8 cellular contexts compared by ENCODE assay signal in the genomic region with DNA sequence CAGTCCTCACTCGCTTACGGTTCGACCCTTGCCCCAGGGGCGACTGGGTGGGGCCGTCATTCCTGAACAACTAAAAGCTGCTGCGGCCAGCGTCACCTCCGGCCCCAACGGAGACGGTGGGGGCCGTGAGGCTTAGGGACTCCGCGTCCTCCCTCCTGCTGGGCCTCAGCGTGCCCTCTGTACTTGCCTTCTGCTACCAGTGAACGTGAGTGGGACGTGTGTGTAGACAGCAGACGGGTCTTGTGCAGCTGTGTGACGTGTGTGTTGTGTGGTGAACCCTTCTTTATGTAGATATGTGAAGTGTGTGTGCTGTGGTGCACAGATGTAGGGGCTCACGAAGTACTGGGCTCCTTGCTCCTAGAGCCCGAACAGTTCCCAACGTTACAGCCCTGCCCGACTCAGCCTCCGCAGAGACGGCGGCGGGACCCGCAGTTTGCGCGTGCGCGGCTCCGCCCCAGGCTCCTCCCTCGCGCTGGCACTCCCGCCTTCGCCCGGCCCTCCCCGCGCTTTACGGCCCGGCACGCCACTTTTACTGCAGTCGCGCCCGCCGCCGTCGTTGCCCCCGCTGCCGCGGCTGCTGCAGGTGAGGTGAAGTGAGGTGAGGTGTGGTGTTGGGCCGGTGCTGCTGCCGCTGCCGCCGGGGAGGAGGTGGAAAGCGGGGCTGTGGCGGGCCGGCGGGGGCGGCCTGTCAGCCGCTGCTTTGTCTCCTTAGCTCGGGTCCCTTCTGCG. TPM values are rescaled to one million over a fixed set of nuclear protein-coding genes. Genes with fewer than 3 reads are reported as not detected.
DNase-seq lines count a peak whose midpoint lies in the region; ATAC-seq lines count a peak whose summit lies in the region.

A gene (plus strand): TSS at position 535 of the 729 bp plus-strand sequence. CDS start 235 bp downstream, outside the sequence.

- H3K4me3 ChIP-seq in NT2/D1 (ENCODE audit: insufficient read length, low read depth) = peak within 1 kb of the TSS; percentile 100
- H3K4me3 ChIP-seq in endocrine pancreas (ENCODE audit: control insufficient read depth, insufficient read depth, low read length) = peak within 1 kb of the TSS; percentile 65
- H3K4me3 ChIP-seq in mesendoderm (ENCODE audit: low read length) = peak within 1 kb of the TSS; percentile 73

- H4K8ac ChIP-seq in mesendoderm (ENCODE audit: low read depth, low read length) = no peak within 1 kb of the TSS

- H3K36me3 ChIP-seq in NT2/D1 (ENCODE audit: insufficient read depth, insufficient read length, low read length) (peaks cover 16% of the 10 kb centered on the region), endocrine pancreas (ENCODE audit: control insufficient read depth, insufficient read depth, low read length) (no peaks in the 10 kb centered on the region), mesendoderm (ENCODE audit: control insufficient read depth, insufficient read depth, low read length) (no peaks in the 10 kb centered on the region)

- H3K9me3 ChIP-seq in NT2/D1 (ENCODE audit: insufficient read depth, low read length) = no peaks in the 10 kb centered on the region
- no peaks in the 10 kb centered on the region for H3K9me3 ChIP-seq in endocrine pancreas (ENCODE audit: control insufficient read depth, low read length)

- peaks cover 6% of the 10 kb centered on the region for H3K4me1 ChIP-seq in NT2/D1 (ENCODE audit: insufficient read depth, insufficient read length)
- no peaks in the 10 kb centered on the region for H3K4me1 ChIP-seq in endocrine pancreas (ENCODE audit: control insufficient read depth, insufficient read depth, low read length)
- no peaks in the 10 kb centered on the region for H3K4me1 ChIP-seq in mesendoderm (ENCODE audit: control insufficient read depth, low read depth, low read length)

- H3K79me2 ChIP-seq in mesendoderm (ENCODE audit: control insufficient read depth, insufficient read depth, low read length) = peaks cover 24% of the 10 kb centered on the region

- WGBS in mesendoderm (ENCODE audit: extremely low coverage, insufficient coverage, low lambda C conversion rate) = no CpG with 5 or more reads among the region's 63 CpGs

- H2BK5ac ChIP-seq in mesendoderm (ENCODE audit: low read length) = peak within 1 kb of the TSS; percentile 98

- H2BK15ac ChIP-seq in mesendoderm (replicated peaks; ENCODE audit: low read depth) = no peak within 1 kb of the TSS

- H3K9ac ChIP-seq in NT2/D1 (ENCODE audit: insufficient read length, low read depth) (peak within 1 kb of the TSS; percentile 99), endocrine pancreas (ENCODE audit: control insufficient read depth, insufficient read depth, low read length) (peak within 1 kb of the TSS; percentile 90), mesendoderm (ENCODE audit: low read length) (peak within 1 kb of the TSS; percentile 100)

- no peak within 1 kb of the TSS for H3K23ac ChIP-seq in mesendoderm (ENCODE audit: low read length)

- H3K4ac ChIP-seq in mesendoderm (ENCODE audit: low read depth, low read length) = no peak within 1 kb of the TSS

- H4K5ac ChIP-seq in mesendoderm (ENCODE audit: low read length) = no peak within 1 kb of the TSS

- ATAC-seq in GM21367 (IDR thresholded peaks at IDR 0.05; ENCODE audit: unreplicated experiment) = peak; percentile 66

- H3K27me3 ChIP-seq in NT2/D1 (ENCODE audit: insufficient read depth, insufficient read length) = no peaks in the 10 kb centered on the region
- no peaks in the 10 kb centered on the region for H3K27me3 ChIP-seq in endocrine pancreas (ENCODE audit: control insufficient read depth, insufficient read depth, low read length)
- no peaks in the 10 kb centered on the region for H3K27me3 ChIP-seq in mesendoderm (ENCODE audit: insufficient read depth, low read length, poor library complexity)

- H3K27ac ChIP-seq in mesendoderm (ENCODE audit: low read depth, low read length) = peak within 1 kb of the TSS; percentile 8

- H3K4me2 ChIP-seq in mesendoderm (ENCODE audit: low read length) = peak within 1 kb of the TSS; percentile 100

- DNase-seq in COR-L47 (lab: John Stamatoyannopoulos, UW) (peak; percentile 88), HUDEP-2 (lab: John Stamatoyannopoulos, UW; ENCODE audit: unreplicated experiment in 76 of 76) (peak in 74 of 76 experiments; percentile 29 to 94 (median 82)), NT2/D1 (ENCODE audit: low read depth, low spot score) (peak; percentile 94), mesendoderm (peak; percentile 95)
- peak; percentile 61 for DNase-seq in activated CD8-positive, alpha-beta memory T cell treated with anti-CD3 and anti-CD28 coated beads, Interleukin-2, amount 50 U/mL, for 1 hour (ENCODE audit: extremely low read depth)
- peak; percentile 95 for DNase-seq in stimulated activated CD8-positive, alpha-beta memory T cell treated with anti-CD3 and anti-CD28 coated beads, Interleukin-12 subunit alpha, Interleukin-12 subunit beta, amount 100 ng/mL, for 4 hours (ENCODE audit: low read depth)

- H3K18ac ChIP-seq in mesendoderm (ENCODE audit: low read length) = no peak within 1 kb of the TSS

- peak within 1 kb of the TSS; percentile 100 for H3K56ac ChIP-seq in mesendoderm (ENCODE audit: low read length)

- H2BK120ac ChIP-seq in mesendoderm (ENCODE audit: low read depth, low read length) = no peak within 1 kb of the TSS

- H3K79me1 ChIP-seq in mesendoderm (ENCODE audit: low read length) = peaks cover 19% of the 10 kb centered on the region

- H2AK5ac ChIP-seq in mesendoderm (ENCODE audit: low read length) = no peak within 1 kb of the TSS

RNA-seq across cellular contexts. Expression of the gene that starts here (rescaled TPM):
- polyA plus RNA-seq in mesendoderm (2013, experiment 1 of 2) = 16.3 TPM
- polyA plus RNA-seq in mesendoderm (2013, experiment 2 of 2) = 16.0 TPM

Comparison
In these comparisons a context has a peak if more than half of its experiments do, and no peak if none do; other contexts are left out.
1. Peak in every context shown above with its lines: DNase-seq, ATAC-seq, H3K4me3 ChIP-seq and H3K27ac ChIP-seq.